Comparison of ENCODE assay signal across 19 cellular contexts in genomic region chr6:47009583-47009982, GRCh38. TPM values are rescaled to one million over a fixed set of nuclear protein-coding genes. Genes with fewer than 3 reads are reported as not detected.
DNase-seq lines count a peak whose midpoint lies in the region; ATAC-seq and TF ChIP-seq lines count a peak whose summit lies in the region.
"Had no signal": no experiment of that assay in that cellular context is flagged by ENCODE, and none has a peak within 500 bp of the region (broad histone marks: within the 10 kb centered on the region; RNA-seq: fewer than 3 reads in every experiment).

No MANE protein-coding gene starts in this region.

- no peak for ATAC-seq in HG03565 (IDR thresholded peaks at IDR 0.05; ENCODE audit: unreplicated experiment)
- ATAC-seq: activated CD4-positive, alpha-beta T cell treated with anti-CD3 and anti-CD28 coated beads for 36 hours; naive thymus-derived CD4-positive, alpha-beta T cell had no signal

- H2AFZ ChIP-seq in PC-9 (no peak overlapping the region), osteoblast (ENCODE audit: low read length) (no peak overlapping the region)

- H3K4me1 ChIP-seq in PC-9 (replicated peaks; ENCODE audit: insufficient read depth), result no peaks in the 10 kb centered on the region
- H3K4me1 ChIP-seq in esophagus muscularis mucosa, result no peaks in the 10 kb centered on the region
- H3K4me1 ChIP-seq in osteoblast (ENCODE audit: insufficient read depth, low read length), result no peaks in the 10 kb centered on the region
- H3K4me1 ChIP-seq: uterus had no signal

- no peak for TF ChIP-seq POLR2A in esophagus muscularis mucosa (IDR thresholded peaks at IDR 0.05; ENCODE audit: low read depth)

- peaks cover 93% of the 10 kb centered on the region for H3F3A ChIP-seq in PC-9 (ENCODE audit: insufficient read depth, low read depth)

- 0 out of 2 replicates have a peak, but pooled peaks cover 2% of the 10 kb centered on the region for H3K9me3 ChIP-seq in PC-9 (ENCODE audit: insufficient read depth, low read depth)
- H3K9me3 ChIP-seq in esophagus muscularis mucosa, result no peaks in the 10 kb centered on the region
- H3K9me3 ChIP-seq in osteoblast (ENCODE audit: low read depth, low read length), result no peaks in the 10 kb centered on the region
- H3K9me3 ChIP-seq: uterus had no signal

- TF ChIP-seq CTCF in AG09319 (IDR thresholded peaks at IDR 0.05; ENCODE audit: low read depth, low read length), result peak; percentile 2
- TF ChIP-seq CTCF in PC-9 (conservative IDR thresholded peaks at IDR 0.05), result no peak
- TF ChIP-seq CTCF in esophagus muscularis mucosa (IDR thresholded peaks at IDR 0.05), result no peak
- no peak for TF ChIP-seq CTCF in osteoblast (IDR thresholded peaks at IDR 0.05; ENCODE audit: extremely low read depth, low read depth, low read length)

- H3K79me2 ChIP-seq in PC-9 (ENCODE audit: low read depth), result peaks cover 10% of the 10 kb centered on the region
- H3K79me2 ChIP-seq in osteoblast (ENCODE audit: insufficient read depth, low read length), result no peaks in the 10 kb centered on the region

- no peak for DNase-seq in AG09319 (ENCODE audit: extremely low read depth, low read depth)
- peak; percentile 29 for DNase-seq in G401 (ENCODE audit: low spot score)
- DNase-seq in PC-9, result no peak
- peak; percentile 47 for DNase-seq in esophagus muscularis mucosa (ENCODE audit: extremely low spot score)
- DNase-seq in KBM-7, result no peak
- DNase-seq in osteoblast (ENCODE audit: insufficient read length, low spot score, missing footprints), result no peak
- DNase-seq: activated CD4-positive, alpha-beta T cell treated with anti-CD3 and anti-CD28 coated beads for 36 hours; MV-4-11; naive thymus-derived CD4-positive, alpha-beta T cell; NCI-H1930; NCI-H510A; posterior cingulate gyrus; stimulated activated CD4-positive, alpha-beta T cell treated with anti-CD3 and anti-CD28 coated beads, Interleukin-4, amount 100 ng/mL, for 4 hours; uterus had no signal

- no peak overlapping the region for H3K4me3 ChIP-seq in PC-9
- no peak overlapping the region for H3K4me3 ChIP-seq in esophagus muscularis mucosa
- H3K4me3 ChIP-seq in osteoblast (ENCODE audit: insufficient read depth, low read length), result no peak overlapping the region
- H3K4me3 ChIP-seq: SK-N-MC, skin epidermis, uterus had no signal

- H3K27ac ChIP-seq in PC-9, result no peak overlapping the region
- H3K27ac ChIP-seq in esophagus muscularis mucosa (replicated peaks in 1 of 4), result no peak overlapping the region
- H3K27ac ChIP-seq in osteoblast (ENCODE audit: low read depth, low read length), result no peak overlapping the region
- H3K27ac ChIP-seq: SK-N-MC, skin epidermis, uterus had no signal

- H3K4me2 ChIP-seq in PC-9, result no peak overlapping the region
- no peak overlapping the region for H3K4me2 ChIP-seq in osteoblast (ENCODE audit: insufficient read depth, low read length)

- H3K36me3 ChIP-seq in PC-9 (ENCODE audit: low read depth), result peaks cover 82% of the 10 kb centered on the region
- no peaks in the 10 kb centered on the region for H3K36me3 ChIP-seq in esophagus muscularis mucosa
- H3K36me3 ChIP-seq in osteoblast (ENCODE audit: insufficient read depth, low read length), result no peaks in the 10 kb centered on the region
- H3K36me3 ChIP-seq: uterus had no signal

- POLR2A ChIA-PET in PC-9 (lab: Charles Lee; ENCODE audit: unreplicated experiment), result no interaction called here

- WGBS in esophagus muscularis mucosa, result 81% methylated on average over 7 of the region's 7 CpGs

- in situ Hi-C loops in G401 (cut with HindIII; ENCODE audit: low sequenced_read_pairs), result no loop called here
- in situ Hi-C loops in KBM-7 (cut with MboI; ENCODE audit: low pct_unique_long_range_greater_than_20kb, low sequenced_read_pairs), result no loop called here

- intact Hi-C loops in PC-9 (cut with micrococcal nuclease; ENCODE audit: unreplicated experiment), result no loop called here
- intact Hi-C loops in esophagus muscularis mucosa (cut with DNase I), result no loop called here

- H4K20me1 ChIP-seq in PC-9 (ENCODE audit: insufficient read depth), result no peaks in the 10 kb centered on the region; the same call in 1 of the 2 replicates
- H4K20me1 ChIP-seq in osteoblast (ENCODE audit: insufficient read depth, low read length), result no peaks in the 10 kb centered on the region

- H3K27me3 ChIP-seq in PC-9 (ENCODE audit: insufficient read depth, low read depth), result no peaks in the 10 kb centered on the region
- H3K27me3 ChIP-seq in esophagus muscularis mucosa, result no peaks in the 10 kb centered on the region
- no peaks in the 10 kb centered on the region for H3K27me3 ChIP-seq in osteoblast (ENCODE audit: insufficient read depth, low read length)
- H3K27me3 ChIP-seq: uterus had no signal

- peaks cover 5% of the 10 kb centered on the region; the same call in 1 of the 2 replicates for H3K9me2 ChIP-seq in PC-9 (ENCODE audit: insufficient read depth)

- no peak for TF ChIP-seq EP300 in esophagus muscularis mucosa (IDR thresholded peaks at IDR 0.05)

- BruUV-seq in PC-9 (replicated peaks; lab: Mats Ljungman, UMichigan), result TSS peak; percentile 6

- CTCF ChIA-PET in PC-9 (lab: Charles Lee), result no interaction called here

RNA-seq across cellular contexts. Expression of gene ADGRF1, which starts 32.5 kb away (rescaled TPM):
- total RNA-seq in G401 (2014; rRNA removed; shearing (Covaris generic)), result not detected in 2 replicates
- 112 and 162 TPM in 2 replicates for total RNA-seq in PC-9 (2021)
- total RNA-seq in esophagus muscularis mucosa, result under 1 TPM in 1 of 4 donors, not detected in 3; 0.83 TPM
- not detected in 2 replicates for total RNA-seq in osteoblast
- total RNA-seq: activated CD4-positive, alpha-beta T cell treated with anti-CD3 and anti-CD28 coated beads for 36 hours; activated T-helper 2 cell treated with anti-CD3 and anti-CD28 coated beads, Interferon-gamma antibody, Interleukin-2, Interleukin-4, amounts not matched to agents 10 μg/mL and 5 μg/mL and 100 μg/mL, durations not matched to agents 14 hours and 24 hours and 36 hours; dermis microvascular lymphatic vessel endothelial cell; naive thymus-derived CD4-positive, alpha-beta T cell had no signal

Comparison
In these comparisons a context has a peak if more than half of its experiments do, and no peak if none do; other contexts are left out.
1. DNase-seq: peak in G401 (single experiment) and esophagus muscularis mucosa (single experiment); none in AG09319 (single experiment), PC-9 (0 of 2), KBM-7 (single experiment) and osteoblast (single experiment).
2. RNA of gene ADGRF1, which starts 32.5 kb away (total RNA-seq): 112 to 162 TPM in PC-9; not detected in G401, 0.83 TPM in esophagus muscularis mucosa and not detected in osteoblast; every median in the first group is over 10 times any median in the second.